Comparison of ENCODE assay signal across 2 cellular contexts in genomic region chr12:123923038-123923437, GRCh38.
A peak's percentile ranks its signal among the peaks of the same experiment; 100 is the strongest.
TF ChIP-seq lines count a peak whose summit lies in the region.

No MANE protein-coding gene starts in this region.

TF ChIP-seq in HepG2, 621 proteins besides CTCF, POLR2A, EP300 and RAD21:
- no peak for TF ChIP-seq ZBTB40 (IDR thresholded peaks at IDR 0.05)
- TF ChIP-seq ZBTB40 (CRISPR knock-in tag; IDR thresholded peaks at IDR 0.05): 0 out of 2 replicates have a peak, but pooled peaks have one; percentile 20
- TF ChIP-seq MAFG (CRISPR knock-in tag; IDR thresholded peaks at IDR 0.05): no peak

TF ChIP-seq in K562, 482 proteins besides CTCF, POLR2A, EP300 and RAD21:
- no peak for TF ChIP-seq U2AF1 (optimal IDR thresholded peaks at IDR 0.05; ENCODE audit: low read depth, low read length)
- TF ChIP-seq ZBTB40 (IDR thresholded peaks at IDR 0.05): peak; percentile 90
- TF ChIP-seq ZBTB40 (CRISPR knock-in tag; IDR thresholded peaks at IDR 0.05): peak; percentile 62; the same call in 1 of the 2 replicates
- no peak for TF ChIP-seq PCBP2 (IDR thresholded peaks at IDR 0.05; ENCODE audit: low read depth, low read length, poor library complexity, severe bottlenecking)
- TF ChIP-seq ZC3H4 (CRISPR knock-in tag; IDR thresholded peaks at IDR 0.05; ENCODE audit: borderline replicate concordance): no peak
TF ChIP-seq in K562: peak in this region for 1.
